1 cellular context compared by ENCODE assay signal in the genomic region with DNA sequence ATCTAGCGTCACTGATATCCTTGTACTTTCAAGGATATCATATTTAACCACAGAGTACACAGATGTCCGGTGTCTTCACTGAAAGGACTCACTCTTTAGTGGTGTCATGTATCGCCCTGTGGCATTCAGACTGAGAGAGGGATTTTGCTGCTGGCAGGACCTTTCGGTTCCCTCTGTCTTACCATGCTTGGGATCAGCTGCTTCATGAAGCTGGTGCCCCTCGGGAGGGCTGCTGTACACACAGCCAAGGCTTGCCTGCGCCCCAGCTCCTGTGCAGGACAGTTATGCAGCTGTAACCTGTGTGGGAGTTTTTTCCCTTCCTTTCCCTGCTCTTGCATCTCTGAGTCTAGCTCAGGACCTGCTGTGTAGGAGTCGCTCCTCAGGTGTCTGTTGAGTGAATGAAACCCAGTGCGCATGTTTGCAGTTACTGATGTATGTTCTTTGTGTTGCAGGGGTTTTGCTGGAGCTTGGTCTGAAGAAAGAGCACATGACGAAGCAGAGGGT.
TF ChIP-seq lines count a peak whose summit lies in the region.

No MANE protein-coding gene starts in this region.

TF ChIP-seq in HCT116, 20 proteins besides CTCF, POLR2A, EP300 and RAD21 (continued from another document):
- TF ChIP-seq, protein P1, sequence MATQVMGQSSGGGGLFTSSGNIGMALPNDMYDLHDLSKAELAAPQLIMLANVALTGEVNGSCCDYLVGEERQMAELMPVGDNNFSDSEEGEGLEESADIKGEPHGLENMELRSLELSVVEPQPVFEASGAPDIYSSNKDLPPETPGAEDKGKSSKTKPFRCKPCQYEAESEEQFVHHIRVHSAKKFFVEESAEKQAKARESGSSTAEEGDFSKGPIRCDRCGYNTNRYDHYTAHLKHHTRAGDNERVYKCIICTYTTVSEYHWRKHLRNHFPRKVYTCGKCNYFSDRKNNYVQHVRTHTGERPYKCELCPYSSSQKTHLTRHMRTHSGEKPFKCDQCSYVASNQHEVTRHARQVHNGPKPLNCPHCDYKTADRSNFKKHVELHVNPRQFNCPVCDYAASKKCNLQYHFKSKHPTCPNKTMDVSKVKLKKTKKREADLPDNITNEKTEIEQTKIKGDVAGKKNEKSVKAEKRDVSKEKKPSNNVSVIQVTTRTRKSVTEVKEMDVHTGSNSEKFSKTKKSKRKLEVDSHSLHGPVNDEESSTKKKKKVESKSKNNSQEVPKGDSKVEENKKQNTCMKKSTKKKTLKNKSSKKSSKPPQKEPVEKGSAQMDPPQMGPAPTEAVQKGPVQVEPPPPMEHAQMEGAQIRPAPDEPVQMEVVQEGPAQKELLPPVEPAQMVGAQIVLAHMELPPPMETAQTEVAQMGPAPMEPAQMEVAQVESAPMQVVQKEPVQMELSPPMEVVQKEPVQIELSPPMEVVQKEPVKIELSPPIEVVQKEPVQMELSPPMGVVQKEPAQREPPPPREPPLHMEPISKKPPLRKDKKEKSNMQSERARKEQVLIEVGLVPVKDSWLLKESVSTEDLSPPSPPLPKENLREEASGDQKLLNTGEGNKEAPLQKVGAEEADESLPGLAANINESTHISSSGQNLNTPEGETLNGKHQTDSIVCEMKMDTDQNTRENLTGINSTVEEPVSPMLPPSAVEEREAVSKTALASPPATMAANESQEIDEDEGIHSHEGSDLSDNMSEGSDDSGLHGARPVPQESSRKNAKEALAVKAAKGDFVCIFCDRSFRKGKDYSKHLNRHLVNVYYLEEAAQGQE (IDR thresholded peaks at IDR 0.05; ENCODE audit: low read depth), result no peak
- TF ChIP-seq, protein P2, sequence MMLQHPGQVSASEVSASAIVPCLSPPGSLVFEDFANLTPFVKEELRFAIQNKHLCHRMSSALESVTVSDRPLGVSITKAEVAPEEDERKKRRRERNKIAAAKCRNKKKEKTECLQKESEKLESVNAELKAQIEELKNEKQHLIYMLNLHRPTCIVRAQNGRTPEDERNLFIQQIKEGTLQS (IDR thresholded peaks at IDR 0.05), result no peak
- no peak for TF ChIP-seq SP1 (IDR thresholded peaks at IDR 0.05; ENCODE audit: low read depth)
- no peak for TF ChIP-seq JUND (IDR thresholded peaks at IDR 0.05)
- TF ChIP-seq CEBPB (IDR thresholded peaks at IDR 0.05; ENCODE audit: low read depth), result no peak
- no peak for TF ChIP-seq EGR1 (IDR thresholded peaks at IDR 0.05; ENCODE audit: low read depth)
- no peak for TF ChIP-seq EZH2phosphoT487 (IDR thresholded peaks at IDR 0.05; ENCODE audit: borderline replicate concordance)
- TF ChIP-seq EZH2 (IDR thresholded peaks at IDR 0.05), result no peak
- TF ChIP-seq FOSL1 (IDR thresholded peaks at IDR 0.05; ENCODE audit: low read depth), result no peak
- no peak for TF ChIP-seq SIN3A (IDR thresholded peaks at IDR 0.05; ENCODE audit: low read depth)
- TF ChIP-seq ZNF274 (IDR thresholded peaks at IDR 0.05; ENCODE audit: low read depth, low read length), result no peak
- TF ChIP-seq ZFX (IDR thresholded peaks at IDR 0.05), result no peak
- TF ChIP-seq SRF (IDR thresholded peaks at IDR 0.05; ENCODE audit: low read depth), result no peak
- TF ChIP-seq ELF1 (IDR thresholded peaks at IDR 0.05; ENCODE audit: borderline replicate concordance, low read depth), result no peak
- no peak for TF ChIP-seq POLR2AphosphoS5 (IDR thresholded peaks at IDR 0.05; ENCODE audit: low read depth, low read length)
